17 cellular contexts compared by ENCODE assay signal in the genomic region with DNA sequence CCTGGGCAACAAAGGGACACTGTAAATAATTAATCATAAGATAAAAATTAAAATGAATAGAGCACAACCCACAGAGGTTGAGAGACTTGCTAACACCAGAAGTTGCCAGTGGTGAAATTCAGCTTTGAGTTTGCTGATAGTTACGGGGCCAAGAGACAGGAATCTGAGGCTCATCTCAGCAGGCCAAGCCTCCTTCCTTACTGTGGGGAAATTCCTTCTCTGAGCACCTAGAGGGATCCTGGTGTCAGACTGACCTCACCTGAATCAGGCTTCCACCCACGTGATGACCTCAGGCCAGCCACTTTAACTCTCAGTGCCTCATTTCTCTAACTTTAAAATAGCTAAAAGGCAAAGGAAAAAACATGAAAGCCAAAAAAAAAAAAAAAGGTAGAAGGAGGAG. TPM values are rescaled to one million over a fixed set of nuclear protein-coding genes. Genes with fewer than 3 reads are reported as not detected.
DNase-seq lines count a peak whose midpoint lies in the region; ATAC-seq and TF ChIP-seq lines count a peak whose summit lies in the region.
"Had no signal": no experiment of that assay in that cellular context is flagged by ENCODE, and none has a peak within 500 bp of the region (broad histone marks: within the 10 kb centered on the region; RNA-seq: fewer than 3 reads in every experiment).

No MANE protein-coding gene starts in this region.

- H3K4me3 ChIP-seq in RWPE2 (ENCODE audit: severe bottlenecking) (no peak overlapping the region), trophoblast cell (ENCODE audit: low read depth, low read length) (no peak overlapping the region), left ventricle myocardium inferior (no peak overlapping the region)
- H3K4me3 ChIP-seq: HAP-1 had no signal

- H4K8ac ChIP-seq in trophoblast cell (ENCODE audit: low read depth, low read length) = no peak overlapping the region

- H3K27ac ChIP-seq in RWPE2 (ENCODE audit: poor library complexity, severe bottlenecking) = peak overlapping the region; percentile 95
- H3K27ac ChIP-seq in foreskin keratinocyte = no peak overlapping the region
- no peak overlapping the region for H3K27ac ChIP-seq in trophoblast cell (ENCODE audit: low read depth, low read length)
- H3K27ac ChIP-seq in left ventricle myocardium inferior (replicated peaks) = no peak overlapping the region

- intact Hi-C loops in left ventricle myocardium inferior (cut with micrococcal nuclease) = no loop called here

- H3K36me3 ChIP-seq in RWPE2 (ENCODE audit: low read depth) (no peaks in the 10 kb centered on the region), trophoblast cell (ENCODE audit: control insufficient read depth in 1 of 2, insufficient read depth in 2 of 2, low read length in 2 of 2) (no peaks in the 10 kb centered on the region), left ventricle myocardium inferior (no peaks in the 10 kb centered on the region)
- H3K36me3 ChIP-seq: HAP-1 had no signal

- H3K9me3 ChIP-seq in RWPE2 (ENCODE audit: severe bottlenecking) = peaks cover 4% of the 10 kb centered on the region
- peaks cover 3% of the 10 kb centered on the region for H3K9me3 ChIP-seq in trophoblast cell (ENCODE audit: insufficient read depth, low read depth, low read length)
- H3K9me3 ChIP-seq in left ventricle myocardium inferior (replicated peaks) = peaks cover 4% of the 10 kb centered on the region
- H3K9me3 ChIP-seq: HAP-1 had no signal

- DNase-seq in ELF-1 (ENCODE audit: low read depth, low spot score) = peak; percentile 23
- no peak for DNase-seq in RWPE2 (ENCODE audit: low spot score)
- peak; percentile 32 to 57 for DNase-seq in foreskin keratinocyte
- peak; percentile 88 to 91 for DNase-seq in trophoblast cell
- no peak for DNase-seq in SW 1271 (lab: John Stamatoyannopoulos, UW)
- DNase-seq in activated CD8-positive, alpha-beta memory T cell treated with anti-CD3 and anti-CD28 coated beads, Interleukin-2, amount 50 U/mL, for 4 hours = no peak
- no peak for DNase-seq in left ventricle myocardium inferior
- DNase-seq: ACHN; CD4-positive, CD25-positive, alpha-beta regulatory T cell; Karpas-422; MM.1S; NCI-H1092 treated with DMSO at 0.1 percent for 48 hours; NCI-H1694; NCI-H2227 treated with DMSO at 0.1 percent for 48 hours; NCI-H524 treated with DMSO at 0.1 percent for 48 hours; SHP77 treated with DMSO at 0.1 percent for 48 hours had no signal

- no peaks in the 10 kb centered on the region for H3K27me3 ChIP-seq in RWPE2 (ENCODE audit: insufficient read depth, poor library complexity, severe bottlenecking)
- no peaks in the 10 kb centered on the region for H3K27me3 ChIP-seq in foreskin keratinocyte
- no peaks in the 10 kb centered on the region for H3K27me3 ChIP-seq in trophoblast cell (ENCODE audit: insufficient read depth, low read length)
- no peaks in the 10 kb centered on the region for H3K27me3 ChIP-seq in left ventricle myocardium inferior (ENCODE audit: low read depth)

- H3K79me2 ChIP-seq in trophoblast cell (ENCODE audit: control insufficient read depth, insufficient read depth, low read length, poor library complexity) = no peaks in the 10 kb centered on the region

- H4K12ac ChIP-seq in trophoblast cell (ENCODE audit: low read depth, low read length) = no peak overlapping the region

- no peaks in the 10 kb centered on the region for H3K79me1 ChIP-seq in trophoblast cell (ENCODE audit: low read length)

- peak; percentile 33 for ATAC-seq in RWPE2 (ENCODE audit: low read depth)
- ATAC-seq in foreskin keratinocyte = no peak

- no peak overlapping the region for H2AFZ ChIP-seq in trophoblast cell (ENCODE audit: insufficient read depth, low read length, poor library complexity)

- H3K4ac ChIP-seq in trophoblast cell (ENCODE audit: low read depth, low read length) = no peak overlapping the region

- no peak overlapping the region for H3K4me2 ChIP-seq in trophoblast cell (ENCODE audit: low read length)

- H2BK5ac ChIP-seq in trophoblast cell (ENCODE audit: low read depth, low read length, poor library complexity) = no peak overlapping the region

- H2AK5ac ChIP-seq in trophoblast cell (ENCODE audit: low read length) = no peak overlapping the region

- no peak overlapping the region for H2BK120ac ChIP-seq in trophoblast cell (ENCODE audit: insufficient read depth, low read length, poor library complexity)

- H3K18ac ChIP-seq in trophoblast cell (ENCODE audit: low read length) = no peak overlapping the region

- H3K9ac ChIP-seq in trophoblast cell (ENCODE audit: low read length) = no peak overlapping the region

- H3K4me1 ChIP-seq in RWPE2 (ENCODE audit: insufficient read depth, poor library complexity, severe bottlenecking) = peaks cover 48% of the 10 kb centered on the region
- peaks cover 27% of the 10 kb centered on the region for H3K4me1 ChIP-seq in foreskin keratinocyte
- H3K4me1 ChIP-seq in trophoblast cell (ENCODE audit: control insufficient read depth in 1 of 2, insufficient read depth in 2 of 2, low read length in 2 of 2) = peaks cover 0 to 2% of the 10 kb centered on the region in 2 experiments
- peaks cover 8% of the 10 kb centered on the region for H3K4me1 ChIP-seq in left ventricle myocardium inferior
- H3K4me1 ChIP-seq: HAP-1 had no signal

- H3K23ac ChIP-seq in trophoblast cell (ENCODE audit: low read length) = no peak overlapping the region

- TF ChIP-seq CTCF in RWPE2 (IDR thresholded peaks at IDR 0.05; ENCODE audit: poor library complexity, severe bottlenecking) (no peak), foreskin keratinocyte (conservative IDR thresholded peaks at IDR 0.05) (no peak), left ventricle myocardium inferior (IDR thresholded peaks at IDR 0.05; ENCODE audit: borderline replicate concordance) (no peak)

- no peak overlapping the region for H3K14ac ChIP-seq in trophoblast cell (ENCODE audit: low read length)

- no CpG with 5 or more reads among the region's 2 CpGs for WGBS in trophoblast cell (ENCODE audit: extremely low coverage, insufficient coverage, insufficient read length)

- no peak overlapping the region for H2BK12ac ChIP-seq in trophoblast cell (ENCODE audit: low read length)

- H4K91ac ChIP-seq in trophoblast cell (ENCODE audit: low read depth, low read length) = no peak overlapping the region

RNA-seq across cellular contexts. Expression of a gene that starts 4.7 kb away (rescaled TPM):
- total RNA-seq in foreskin keratinocyte (6.0 and 10.2 TPM in 2 replicates), left ventricle myocardium inferior (14.5 TPM)
- polyA plus RNA-seq in foreskin keratinocyte = 2.7 and 3.5 TPM in 2 replicates
- 2.5 and 2.6 TPM in 2 replicates for polyA plus RNA-seq in trophoblast cell (2013)

RNA-seq across cellular contexts. Expression of a gene that starts 57.7 kb away (rescaled TPM):
- total RNA-seq in foreskin keratinocyte (20.7 and 21.8 TPM in 2 replicates), left ventricle myocardium inferior (27.3 TPM)
- polyA plus RNA-seq in foreskin keratinocyte = 20.5 and 22.5 TPM in 2 replicates
- polyA plus RNA-seq in trophoblast cell (2013) = 21.8 and 25.3 TPM in 2 replicates

Comparison
In these comparisons a context has a peak if more than half of its experiments do, and no peak if none do; other contexts are left out.
1. DNase-seq: peak in ELF-1 (single experiment), foreskin keratinocyte (2 of 2) and trophoblast cell (2 of 2); none in RWPE2 (single experiment), SW 1271 (0 of 2), activated CD8-positive, alpha-beta memory T cell treated with anti-CD3 and anti-CD28 coated beads, Interleukin-2, amount 50 U/mL, for 4 hours (single experiment) and left ventricle myocardium inferior (single experiment).